8 cellular contexts compared by ENCODE assay signal in the genomic region with DNA sequence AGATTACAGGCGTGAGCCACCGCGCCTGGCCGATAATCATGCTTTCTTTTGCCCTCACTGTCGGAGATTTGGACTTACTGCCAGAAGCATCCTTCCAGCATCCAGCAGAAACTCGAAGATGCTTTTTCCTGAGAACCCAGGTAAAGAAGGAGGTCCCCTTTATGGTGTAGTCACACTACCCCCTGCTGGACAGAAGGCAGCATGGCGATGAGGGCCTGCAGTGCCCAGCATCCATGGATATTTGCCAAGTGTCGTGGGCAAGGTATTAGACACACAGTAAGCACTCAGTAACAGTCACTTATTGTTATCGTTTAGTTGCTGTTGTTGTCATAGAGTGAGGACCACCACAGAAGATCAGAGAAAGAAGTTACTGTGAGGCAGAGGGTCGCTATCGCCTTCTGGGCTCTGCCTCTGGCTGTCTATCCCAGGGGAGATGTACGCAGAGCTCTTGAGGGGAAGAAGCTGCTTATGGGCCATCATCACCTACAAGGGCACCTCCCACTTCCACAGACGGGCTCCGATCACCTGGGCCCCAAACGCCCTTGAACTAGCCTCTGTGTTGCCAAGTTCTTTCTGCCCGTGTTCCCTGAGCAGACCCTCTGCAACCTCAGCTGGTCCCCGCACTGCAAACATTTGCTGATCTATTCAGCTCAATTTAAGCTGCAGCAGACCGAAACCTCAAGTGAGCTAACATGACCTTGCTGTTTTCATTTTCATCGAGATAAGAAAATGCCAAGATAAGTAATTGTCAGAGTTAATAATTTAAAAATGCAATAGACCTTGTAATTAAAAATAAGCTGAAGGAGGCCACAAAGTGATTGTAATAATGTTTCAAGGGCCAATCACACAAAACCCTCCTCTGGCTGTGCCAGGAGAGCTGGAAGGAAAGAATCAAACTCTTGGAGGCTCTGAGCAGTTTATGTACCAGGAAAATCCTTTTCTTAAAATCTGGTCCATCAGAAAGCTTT. TPM values are rescaled to one million over a fixed set of nuclear protein-coding genes. Genes with fewer than 3 reads are reported as not detected.
DNase-seq lines count a peak whose midpoint lies in the region; ATAC-seq and TF ChIP-seq lines count a peak whose summit lies in the region.

No MANE protein-coding gene starts in this region.

- peaks cover 4% of the 10 kb centered on the region for H3K27me3 Mint-ChIP-seq in CD4-positive, CD25-positive, alpha-beta regulatory T cell

- DNase-seq in CD4-positive, CD25-positive, alpha-beta regulatory T cell = peak in 2 of 3 donors; percentile 8 to 44
- DNase-seq in NCI-H226 (peak; percentile 32), heart left ventricle (peak in 2 of 5 donors; percentile 35 to 41), retinal pigment epithelial cell (ENCODE audit: low read depth) (no peak)
- DNase-seq in activated T-cell treated with anti-CD3 and anti-CD28 coated beads, Interleukin-2, amount 50 U/mL, for 48 hours = peak; percentile 69 to 75

- no peaks in the 10 kb centered on the region for H3K36me3 Mint-ChIP-seq in CD4-positive, CD25-positive, alpha-beta regulatory T cell

- intact Hi-C loops in heart left ventricle (cut with DNase I) = loop anchor here in 6 of 10 donors (1.0 to 10.0 kb wide), 7 partner anchors 70 to 830 kb away; no protein-coding TSS in a partner anchor

- no peak overlapping the region for H3K4me3 Mint-ChIP-seq in CD4-positive, CD25-positive, alpha-beta regulatory T cell

- peaks cover 4% of the 10 kb centered on the region for H3K27me3 ChIP-seq in CD4-positive, CD25-positive, alpha-beta regulatory T cell (ENCODE audit: control insufficient read depth, insufficient read depth, low read length)
- no peaks in the 10 kb centered on the region for H3K27me3 ChIP-seq in heart left ventricle

- H3K4me3 ChIP-seq in CD4-positive, CD25-positive, alpha-beta regulatory T cell (ENCODE audit: low read depth, low read length) = no peak overlapping the region
- H3K4me3 ChIP-seq in heart left ventricle (no peak overlapping the region), retinal pigment epithelial cell (ENCODE audit: low read length) (no peak overlapping the region)

- WGBS in heart left ventricle, 4 donors = 61 to 71% (median 63%) methylated on average over 19 of the region's 19 CpGs

- no peaks in the 10 kb centered on the region for H3K4me1 ChIP-seq in CD4-positive, CD25-positive, alpha-beta regulatory T cell (ENCODE audit: control insufficient read depth, insufficient read depth, low read length, poor library complexity, severe bottlenecking)
- H3K4me1 ChIP-seq in heart left ventricle = peaks cover 0 to 8% (median 0%) of the 10 kb centered on the region in 12 donors

- H3K4me1 Mint-ChIP-seq in CD4-positive, CD25-positive, alpha-beta regulatory T cell = no peaks in the 10 kb centered on the region

- H3K27ac Mint-ChIP-seq in CD4-positive, CD25-positive, alpha-beta regulatory T cell = no peak overlapping the region

- H3K36me3 ChIP-seq in CD4-positive, CD25-positive, alpha-beta regulatory T cell (ENCODE audit: control insufficient read depth, insufficient read depth, low read length) = no peaks in the 10 kb centered on the region
- H3K36me3 ChIP-seq in heart left ventricle = no peaks in the 10 kb centered on the region

- ATAC-seq in CD4-positive, CD25-positive, alpha-beta regulatory T cell (ENCODE audit: low read depth in 2 of 2) = no peak
- ATAC-seq in GM21786 (IDR thresholded peaks at IDR 0.05; ENCODE audit: unreplicated experiment) (peak; percentile 61), heart left ventricle (peak in 3 of 4 donors; percentile 61 to 70 (median 67)), GM19463 (IDR thresholded peaks at IDR 0.05; ENCODE audit: unreplicated experiment) (no peak), HG03432 (IDR thresholded peaks at IDR 0.05; ENCODE audit: unreplicated experiment) (no peak)

- no peak for TF ChIP-seq POLR2A in heart left ventricle (IDR thresholded peaks at IDR 0.05)

- peak; percentile 36 to 66 (median 52) for TF ChIP-seq CTCF in heart left ventricle (IDR thresholded peaks at IDR 0.05)
- TF ChIP-seq CTCF in retinal pigment epithelial cell (conservative IDR thresholded peaks at IDR 0.05; ENCODE audit: low read depth, low read length) = peak; percentile 92

- no peak overlapping the region for H3K27ac ChIP-seq in CD4-positive, CD25-positive, alpha-beta regulatory T cell (ENCODE audit: insufficient read depth, low read length, poor library complexity, severe bottlenecking)
- H3K27ac ChIP-seq in heart left ventricle = no peak overlapping the region

- H3K9me3 Mint-ChIP-seq in CD4-positive, CD25-positive, alpha-beta regulatory T cell = peaks cover 0 to 1% (median 0%) of the 10 kb centered on the region in 7 donors

- no peaks in the 10 kb centered on the region for H3K9me3 ChIP-seq in CD4-positive, CD25-positive, alpha-beta regulatory T cell (ENCODE audit: control insufficient read depth in 2 of 2, low read length in 2 of 2)
- no peaks in the 10 kb centered on the region for H3K9me3 ChIP-seq in heart left ventricle

RNA-seq across cellular contexts. Expression of a gene that starts 23.9 kb away (rescaled TPM):
- total RNA-seq in CD4-positive, CD25-positive, alpha-beta regulatory T cell = 12.9 TPM
- 10 to 100 TPM; 24.0 to 34.8 (median 26.8) TPM for polyA plus RNA-seq in CD4-positive, CD25-positive, alpha-beta regulatory T cell
- 10 to 100 TPM; 30.9 to 68.6 (median 37.1) TPM for total RNA-seq in heart left ventricle
- polyA plus RNA-seq in heart left ventricle = 10 to 100 TPM; 15.8 to 35.8 TPM

Comparison
In these comparisons a context has a peak if more than half of its experiments do, and no peak if none do; other contexts are left out.
1. ATAC-seq: peak in GM21786 (single experiment) and heart left ventricle (3 of 4); none in CD4-positive, CD25-positive, alpha-beta regulatory T cell (0 of 2), GM19463 (single experiment) and HG03432 (single experiment).